ENCODE assay signal across 21 cellular contexts in the genomic region with DNA sequence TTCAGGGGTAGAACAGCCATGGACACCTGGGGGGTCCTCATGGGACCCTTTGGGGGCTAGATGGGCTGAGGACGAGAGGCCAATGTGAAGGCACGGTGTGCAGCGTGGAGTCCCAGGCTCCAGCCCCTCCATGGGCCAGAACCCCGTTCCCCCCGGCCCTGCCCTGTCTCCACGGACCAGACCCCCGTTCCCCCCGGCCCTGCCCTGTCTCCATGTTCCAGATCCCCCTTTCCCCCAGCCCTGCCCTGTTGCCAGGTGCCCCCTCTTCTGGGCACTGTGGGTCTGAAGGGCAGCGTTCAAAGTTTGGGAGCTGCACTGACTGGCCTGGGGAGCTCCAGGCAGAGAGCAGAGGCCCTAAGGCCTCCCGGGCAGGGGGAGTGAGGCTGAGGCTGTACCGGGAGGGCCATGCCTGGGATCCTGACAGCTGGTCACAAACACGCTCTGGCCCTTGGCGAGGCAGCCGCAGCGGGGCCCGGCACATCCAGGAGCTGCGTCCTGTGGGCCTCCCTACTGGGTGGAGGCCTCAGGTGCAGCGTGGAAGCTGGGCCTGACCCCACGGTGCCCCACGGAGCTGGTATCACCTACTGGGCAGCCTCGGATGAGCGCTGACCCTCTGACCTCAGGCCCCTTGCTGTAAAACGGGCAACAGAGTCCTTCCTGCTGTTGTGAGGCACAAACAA. TPM values are rescaled to one million over a fixed set of nuclear protein-coding genes. Genes with fewer than 3 reads are reported as not detected.
A peak's percentile ranks its signal among the peaks of the same experiment; 100 is the strongest.
DNase-seq lines count a peak whose midpoint lies in the region; ATAC-seq, FAIRE-seq and TF ChIP-seq lines count a peak whose summit lies in the region.
"Had no signal": no experiment of that assay in that cellular context is flagged by ENCODE, and none has a peak within 500 bp of the region (broad histone marks: within the 10 kb centered on the region; RNA-seq: fewer than 3 reads in every experiment).

No MANE protein-coding gene starts in this region.

- H3K4me3 Mint-ChIP-seq in chondrocyte (ENCODE audit: unreplicated experiment): no peak overlapping the region
- H3K4me3 Mint-ChIP-seq: CD4-positive, CD25-positive, alpha-beta regulatory T cell; CD8-positive, alpha-beta T cell had no signal

- H3K27ac Mint-ChIP-seq in chondrocyte (ENCODE audit: unreplicated experiment): no peak overlapping the region
- H3K27ac Mint-ChIP-seq: CD4-positive, CD25-positive, alpha-beta regulatory T cell; CD8-positive, alpha-beta T cell had no signal

- no peaks in the 10 kb centered on the region for H3K27me3 Mint-ChIP-seq in chondrocyte (ENCODE audit: low read depth)
- H3K27me3 Mint-ChIP-seq: CD4-positive, CD25-positive, alpha-beta regulatory T cell had no signal

- H3K4me1 Mint-ChIP-seq in chondrocyte (ENCODE audit: low read depth): no peaks in the 10 kb centered on the region
- H3K4me1 Mint-ChIP-seq: CD4-positive, CD25-positive, alpha-beta regulatory T cell had no signal

- H3K36me3 Mint-ChIP-seq in chondrocyte (ENCODE audit: low read depth): peaks cover 2% of the 10 kb centered on the region
- H3K36me3 Mint-ChIP-seq: CD4-positive, CD25-positive, alpha-beta regulatory T cell had no signal

- H3K27ac ChIP-seq in C4-2B (peak overlapping the region; percentile 91; the same call in 1 of the 2 replicates), kidney (ENCODE audit: low read depth in 2 of 2, low read length in 2 of 2) (no peak overlapping the region)
- H3K27ac ChIP-seq: GM23248 had no signal

- no peaks in the 10 kb centered on the region for H3K9me3 ChIP-seq in kidney (ENCODE audit: control insufficient read depth in 1 of 2, low read length in 2 of 2)
- H3K9me3 ChIP-seq: Caco-2 had no signal

- no peak for FAIRE-seq in kidney (lab: Jason Lieb, UNC)
- FAIRE-seq: G401.6, GM12878, GM19239, H1 had no signal

- H3K4me1 ChIP-seq in kidney (ENCODE audit: control insufficient read depth in 1 of 2, insufficient read depth in 1 of 2, low read depth in 1 of 2, low read length in 2 of 2): peaks cover 0 to 3% of the 10 kb centered on the region in 2 donors
- H3K4me1 ChIP-seq: Caco-2 had no signal

- intact Hi-C loops in kidney (cut with DNase I): no loop called here

- H3K4me3 ChIP-seq in kidney (ENCODE audit: low read length in 2 of 2): no peak overlapping the region
- H3K4me3 ChIP-seq: GM12878, GM23248 had no signal

- no peak for TF ChIP-seq CTCF in C4-2B (conservative IDR thresholded peaks at IDR 0.05)
- no peak for TF ChIP-seq CTCF in chondrocyte (IDR thresholded peaks at IDR 0.05)
- TF ChIP-seq CTCF in kidney (IDR thresholded peaks at IDR 0.05; ENCODE audit: borderline replicate concordance, extremely low read depth, insufficient read depth): no peak

- H3K36me3 ChIP-seq in kidney (ENCODE audit: control insufficient read depth in 1 of 2, insufficient read depth in 2 of 2, low read length in 2 of 2): no peaks in the 10 kb centered on the region

- no peak overlapping the region for H3K9ac ChIP-seq in kidney (ENCODE audit: low read length in 2 of 2)
- H3K9ac ChIP-seq: GM23248 had no signal

- DNase-seq in chondrocyte (ENCODE audit: low spot score): peak; percentile 79
- DNase-seq in kidney: peak; percentile 64
- DNase-seq in retina: peak; percentile 9
- DNase-seq in OCI-M2 (lab: John Stamatoyannopoulos, UW; ENCODE audit: unreplicated experiment): no peak
- no peak for DNase-seq in kidney tubule cell (ENCODE audit: low spot score)
- DNase-seq: C1 segment of cervical spinal cord; Caco-2; CD4-positive, CD25-positive, alpha-beta regulatory T cell; CD8-positive, alpha-beta T cell; DMS153; DND-41; GM23248; H7; HCEC 1CT had no signal

- ATAC-seq in activated CD4-positive, CD25-positive, alpha-beta regulatory T cell treated with anti-CD3 and anti-CD28 coated beads, Interleukin-2, amount 50 U/mL, for 24 hours: no peak
- ATAC-seq: CD8-positive, alpha-beta T cell; GM12878 had no signal

- no peaks in the 10 kb centered on the region for H3K9me3 Mint-ChIP-seq in chondrocyte (ENCODE audit: low read depth)
- H3K9me3 Mint-ChIP-seq: CD8-positive, alpha-beta T cell had no signal

RNA-seq across cellular contexts. Expression of a gene that starts 8.9 kb away (rescaled TPM):
- total RNA-seq in chondrocyte: 15.4 to 18.6 TPM (median 17.2 TPM) in 3 replicates
- 13.7 TPM for total RNA-seq in kidney
- polyA plus RNA-seq in kidney (ENCODE audit: insufficient read depth, low read depth, low replicate concordance): 3.5 TPM

RNA-seq across cellular contexts. Expression of a gene that starts 22.4 kb away (rescaled TPM):
- total RNA-seq in chondrocyte (42.6 to 53.0 TPM (median 46.0 TPM) in 3 replicates), kidney (58.5 TPM)
- polyA plus RNA-seq in kidney (ENCODE audit: insufficient read depth, low read depth, low replicate concordance): 11.9 TPM

RNA-seq across cellular contexts. Expression of a gene that starts 28.7 kb away (rescaled TPM):
- total RNA-seq in chondrocyte: 0.72 to 1.6 TPM (median 0.75 TPM) in 3 replicates
- total RNA-seq in kidney: 2.9 TPM
- polyA plus RNA-seq in kidney (ENCODE audit: insufficient read depth, low read depth, low replicate concordance): 10.2 TPM
- total RNA-seq: H1 had no signal
- polyA plus RNA-seq: BJ had no signal

RNA-seq across cellular contexts. Expression of a gene that starts 32.2 kb away (rescaled TPM):
- total RNA-seq in chondrocyte: 25.5 to 47.5 TPM (median 26.1 TPM) in 3 replicates
- total RNA-seq in kidney: 31.1 TPM
- 26.0 TPM for polyA plus RNA-seq in kidney (ENCODE audit: insufficient read depth, low read depth, low replicate concordance)

RNA-seq across cellular contexts. Expression of a gene that starts 32.4 kb away (rescaled TPM):
- total RNA-seq in chondrocyte: 61.4 to 85.7 TPM (median 69.2 TPM) in 3 replicates
- total RNA-seq in kidney: 124 TPM
- 92.0 TPM for polyA plus RNA-seq in kidney (ENCODE audit: insufficient read depth, low read depth, low replicate concordance)

Comparison
In these comparisons a context has a peak if more than half of its experiments do, and no peak if none do; other contexts are left out.
1. DNase-seq: peak in chondrocyte (single experiment), kidney (single experiment) and retina (single experiment); none in OCI-M2 (single experiment) and kidney tubule cell (single experiment).